Comparison of ENCODE assay signal across 7 cellular contexts in genomic region chr22:35258144-35258988, GRCh38. TPM values are rescaled to one million over a fixed set of nuclear protein-coding genes. Genes with fewer than 3 reads are reported as not detected.
A peak's percentile ranks its signal among the peaks of the same experiment; 100 is the strongest.
DNase-seq lines count a peak whose midpoint lies in the region; ATAC-seq and TF ChIP-seq lines count a peak whose summit lies in the region.

No MANE protein-coding gene starts in this region.

- peaks cover 5 to 12% (median 11%) of the 10 kb centered on the region in 3 donors for H3K36me3 ChIP-seq in skeletal muscle tissue (ENCODE audit: control insufficient read depth in 3 of 3, insufficient read depth in 3 of 3, low read length in 3 of 3)

- ATAC-seq in HG03442 (IDR thresholded peaks at IDR 0.05; ENCODE audit: unreplicated experiment) = no peak

- DNase-seq in GM12865 (ENCODE audit: low read depth) = peak; percentile 18
- DNase-seq in LHCN-M2 (ENCODE audit: low read depth) = peak; percentile 20
- DNase-seq in amniotic epithelial cell (ENCODE audit: low read depth) = peak; percentile 22
- DNase-seq in HPDE6-E6E7 (ENCODE audit: extremely low spot score) = no peak

- H3K4me3 ChIP-seq in GM12865 (ENCODE audit: low read depth, low read length) (peak overlapping the region; percentile 87), iPS-18c (ENCODE audit: insufficient read depth, low read depth, low read length) (peak overlapping the region; percentile 88), skeletal muscle tissue (ENCODE audit: low read length in 3 of 3) (peak overlapping the region; percentile 85 to 89 (median 88))

- H3K4me1 ChIP-seq in skeletal muscle tissue (ENCODE audit: control insufficient read depth in 3 of 3, insufficient read depth in 3 of 3, low read length in 3 of 3) = peaks cover 14 to 17% (median 16%) of the 10 kb centered on the region in 3 donors

- H3K27me3 ChIP-seq in skeletal muscle tissue (ENCODE audit: control insufficient read depth in 3 of 3, insufficient read depth in 3 of 3, low read length in 3 of 3) = no peaks in the 10 kb centered on the region

- peak overlapping the region; percentile 85 to 93 (median 92) for H3K9ac ChIP-seq in skeletal muscle tissue (ENCODE audit: low read depth in 1 of 3, low read length in 3 of 3)

- TF ChIP-seq CTCF in GM12865 (IDR thresholded peaks at IDR 0.05; ENCODE audit: insufficient read depth, low read depth, low read length, missing control alignments) = no peak

- H3K27ac ChIP-seq in skeletal muscle tissue (ENCODE audit: low read depth, low read length) = peak overlapping the region; percentile 93

- H3K9me3 ChIP-seq in iPS-18c (ENCODE audit: control insufficient read depth, insufficient read depth, low read length) = no peaks in the 10 kb centered on the region
- no peaks in the 10 kb centered on the region for H3K9me3 ChIP-seq in skeletal muscle tissue (ENCODE audit: control insufficient read depth in 3 of 3, low read length in 3 of 3)

RNA-seq across cellular contexts. Expression of gene HMGXB4, which starts 1.1 kb away (rescaled TPM):
- total RNA-seq in LHCN-M2 (2014; rRNA removed) (14.1 and 17.8 TPM in 2 replicates), skeletal muscle tissue (9.9 TPM)
- 10.0 TPM for polyA plus RNA-seq in LHCN-M2 (2012)

RNA-seq across cellular contexts. Expression of gene TOM1, which starts 41.3 kb away (rescaled TPM):
- 33.8 and 50.3 TPM in 2 replicates for total RNA-seq in LHCN-M2 (2014; rRNA removed)
- polyA plus RNA-seq in LHCN-M2 (2012) = 45.5 TPM
- total RNA-seq in skeletal muscle tissue = 14.1 TPM
